14 cellular contexts compared by ENCODE assay signal in the genomic region with DNA sequence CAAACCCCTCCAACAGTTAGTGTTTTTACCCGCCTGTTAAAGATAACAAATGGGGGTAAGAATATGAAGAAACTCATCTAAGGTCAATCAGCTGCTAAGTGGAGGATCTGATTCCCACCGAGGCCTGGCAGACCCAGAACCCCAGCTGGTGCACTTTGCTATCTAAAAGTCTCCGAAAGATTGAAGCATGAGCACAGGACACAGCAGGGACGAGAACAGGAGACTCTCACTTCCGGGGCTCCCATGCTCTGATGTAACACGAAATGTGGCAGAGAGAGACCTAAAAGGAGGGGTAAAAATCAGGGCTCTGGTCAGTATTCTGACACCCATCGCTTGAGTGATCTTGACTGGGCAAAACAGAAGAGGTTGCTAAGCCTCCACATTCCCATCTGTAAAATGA.
A peak's percentile ranks its signal among the peaks of the same experiment; 100 is the strongest.
DNase-seq lines count a peak whose midpoint lies in the region; ATAC-seq and TF ChIP-seq lines count a peak whose summit lies in the region.
"Had no signal": no experiment of that assay in that cellular context is flagged by ENCODE, and none has a peak within 500 bp of the region (broad histone marks: within the 10 kb centered on the region; RNA-seq: fewer than 3 reads in every experiment).

No MANE protein-coding gene starts in this region.

- H3K27me3 Mint-ChIP-seq in activated CD8-positive, alpha-beta memory T cell treated with anti-CD3 and anti-CD28 coated beads, Interleukin-2, amount 10 ng/mL, durations not matched to agents 7 days and 5 days: peaks cover 12% of the 10 kb centered on the region
- H3K27me3 Mint-ChIP-seq: CD4-positive, alpha-beta T cell had no signal

- ATAC-seq in activated CD8-positive, alpha-beta memory T cell treated with anti-CD3 and anti-CD28 coated beads, Interleukin-2, amount 10 ng/mL, durations not matched to agents 7 days and 5 days: no peak
- ATAC-seq in left lung: no peak
- ATAC-seq: A549 had no signal

- no peaks in the 10 kb centered on the region for H3K36me3 Mint-ChIP-seq in activated CD8-positive, alpha-beta memory T cell treated with anti-CD3 and anti-CD28 coated beads, Interleukin-2, amount 10 ng/mL, durations not matched to agents 7 days and 5 days

- no peaks in the 10 kb centered on the region for H3K9me3 ChIP-seq in SJSA1 (replicated peaks)
- H3K9me3 ChIP-seq in vagina: no peaks in the 10 kb centered on the region
- peaks cover 0 to 11% of the 10 kb centered on the region in 2 donors for H3K9me3 ChIP-seq in left lung

- H3K4me1 Mint-ChIP-seq in activated CD8-positive, alpha-beta memory T cell treated with anti-CD3 and anti-CD28 coated beads, Interleukin-2, amount 10 ng/mL, durations not matched to agents 7 days and 5 days: no peaks in the 10 kb centered on the region
- H3K4me1 Mint-ChIP-seq: H9 had no signal

- TF ChIP-seq CTCF in vagina (IDR thresholded peaks at IDR 0.05) (no peak), left lung (IDR thresholded peaks at IDR 0.05) (no peak)

- H3K4me1 ChIP-seq in SJSA1 (replicated peaks): peaks cover 10% of the 10 kb centered on the region
- H3K4me1 ChIP-seq in vagina: no peaks in the 10 kb centered on the region
- no peaks in the 10 kb centered on the region for H3K4me1 ChIP-seq in left lung
- H3K4me1 ChIP-seq: A549, Caco-2 had no signal

- H3K4me3 ChIP-seq in SJSA1 (no peak overlapping the region), vagina (no peak overlapping the region), left lung (no peak overlapping the region)
- H3K4me3 ChIP-seq: A549 had no signal

- no peaks in the 10 kb centered on the region for H3K9me3 Mint-ChIP-seq in activated CD8-positive, alpha-beta memory T cell treated with anti-CD3 and anti-CD28 coated beads, Interleukin-2, amount 10 ng/mL, durations not matched to agents 7 days and 5 days (ENCODE audit: low read depth)

- TF ChIP-seq POLR2A in vagina (IDR thresholded peaks at IDR 0.05): no peak

- H3K27me3 ChIP-seq in SJSA1 (replicated peaks): no peaks in the 10 kb centered on the region
- no peaks in the 10 kb centered on the region for H3K27me3 ChIP-seq in vagina
- H3K27me3 ChIP-seq in left lung: no peaks in the 10 kb centered on the region

- H3K36me3 ChIP-seq in SJSA1 (no peaks in the 10 kb centered on the region), vagina (no peaks in the 10 kb centered on the region), left lung (no peaks in the 10 kb centered on the region)

- no peak overlapping the region for H3K4me3 Mint-ChIP-seq in activated CD8-positive, alpha-beta memory T cell treated with anti-CD3 and anti-CD28 coated beads, Interleukin-2, amount 10 ng/mL, durations not matched to agents 7 days and 5 days
- H3K4me3 Mint-ChIP-seq: CD4-positive, alpha-beta T cell; H9 had no signal

- H3K27ac ChIP-seq in SJSA1: peak overlapping the region; percentile 20; the same call in 1 of the 2 replicates
- H3K27ac ChIP-seq in vagina: no peak overlapping the region
- H3K27ac ChIP-seq in left lung: no peak overlapping the region
- H3K27ac ChIP-seq: 22Rv1, A549, C4-2B had no signal

- CTCF ChIA-PET in activated CD8-positive, alpha-beta memory T cell treated with anti-CD3 and anti-CD28 coated beads, Interleukin-2, amount 10 ng/mL, durations not matched to agents 7 days and 5 days (lab: Charles Lee): no interaction called here

- peak; percentile 12 for DNase-seq in activated CD8-positive, alpha-beta memory T cell treated with anti-CD3 and anti-CD28 coated beads, Interleukin-2, amount 10 ng/mL, durations not matched to agents 7 days and 5 days
- no peak for DNase-seq in activated CD8-positive, alpha-beta memory T cell treated with anti-CD3 and anti-CD28 coated beads, Interleukin-2, amount 50 U/mL, for 48 hours
- DNase-seq in SJSA1 (ENCODE audit: low read depth in 1 of 2, low spot score in 2 of 2) (peak in 1 of 2 experiments; percentile 7), islet precursor cell (peak; percentile 21), vagina (ENCODE audit: extremely low spot score in 2 of 2) (peak; percentile 37 to 61), HCEC 1CT (no peak), left lung (no peak)
- DNase-seq: AML-193; Caco-2; CD4-positive, alpha-beta T cell; H9 had no signal

- intact Hi-C loops in vagina (cut with DNase I): no loop called here
- intact Hi-C loops in left lung (cut with DNase I): no loop called here

- no peak overlapping the region for H3K27ac Mint-ChIP-seq in activated CD8-positive, alpha-beta memory T cell treated with anti-CD3 and anti-CD28 coated beads, Interleukin-2, amount 10 ng/mL, durations not matched to agents 7 days and 5 days
- H3K27ac Mint-ChIP-seq: CD4-positive, alpha-beta T cell; H9 had no signal

Comparison
In these comparisons a context has a peak if more than half of its experiments do, and no peak if none do; other contexts are left out.
1. DNase-seq: peak in activated CD8-positive, alpha-beta memory T cell treated with anti-CD3 and anti-CD28 coated beads, Interleukin-2, amount 10 ng/mL, durations not matched to agents 7 days and 5 days (single experiment), islet precursor cell (single experiment) and vagina (2 of 2); none in activated CD8-positive, alpha-beta memory T cell treated with anti-CD3 and anti-CD28 coated beads, Interleukin-2, amount 50 U/mL, for 48 hours (single experiment), HCEC 1CT (single experiment) and left lung (0 of 2).